21 cellular contexts compared by ENCODE assay signal in genomic region chr1:228017356-228018124, GRCh38. TPM values are rescaled to one million over a fixed set of nuclear protein-coding genes. Genes with fewer than 3 reads are reported as not detected.
DNase-seq lines count a peak whose midpoint lies in the region; ATAC-seq and TF ChIP-seq lines count a peak whose summit lies in the region.
"Had no signal": no experiment of that assay in that cellular context is flagged by ENCODE, and none has a peak within 500 bp of the region (broad histone marks: within the 10 kb centered on the region; RNA-seq: fewer than 3 reads in every experiment).

No MANE protein-coding gene starts in this region.

- intact Hi-C loops in lower lobe of right lung (cut with DNase I), result no loop called here
- intact Hi-C loops in sigmoid colon (cut with DNase I), result no loop called here

- no peak for TF ChIP-seq POLR2A in sigmoid colon (IDR thresholded peaks at IDR 0.05)

- peak; percentile 16 for DNase-seq in activated T-cell treated with anti-CD3 and anti-CD28 coated beads, Interleukin-2, amount 50 U/mL, for 24 hours
- DNase-seq in activated T-cell treated with anti-CD3 and anti-CD28 coated beads, Interleukin-2, amount 50 U/mL, for 72 hours, result no peak
- DNase-seq in RWPE1 (ENCODE audit: low spot score) (no peak), lower lobe of right lung (peak; percentile 36), sigmoid colon (peak; percentile 53), DMS 273 (lab: John Stamatoyannopoulos, UW; ENCODE audit: unreplicated experiment) (no peak), GM03348 (ENCODE audit: low spot score) (no peak), BE2C (no peak)
- DNase-seq: DMS79, Karpas-422, NCI-H1436, NCI-H1930, NCI-H345, NCI-H524 treated with DMSO at 0.1 percent for 48 hours, PC-3 had no signal

- 93 to 95% methylated on average over 16 of the region's 16 CpGs for WGBS in sigmoid colon, 2 donors

- H3K4me1 ChIP-seq in lower lobe of right lung (peaks cover 7% of the 10 kb centered on the region), sigmoid colon (no peaks in the 10 kb centered on the region), BE2C (peaks cover 10% of the 10 kb centered on the region; the same call in 1 of the 2 replicates)
- H3K4me1 ChIP-seq: HAP-1 had no signal

- H3K27ac Mint-ChIP-seq in activated T-cell treated with anti-CD3 and anti-CD28 coated beads, Interleukin-2, amount 50 U/mL, for 24 hours, result no peak overlapping the region
- H3K27ac Mint-ChIP-seq in activated T-cell treated with anti-CD3 and anti-CD28 coated beads, Interleukin-2, amount 50 U/mL, for 72 hours, result no peak overlapping the region

- H3K36me3 Mint-ChIP-seq in activated T-cell treated with anti-CD3 and anti-CD28 coated beads, Interleukin-2, amount 50 U/mL, for 24 hours (ENCODE audit: low read depth), result no peaks in the 10 kb centered on the region
- no peaks in the 10 kb centered on the region for H3K36me3 Mint-ChIP-seq in activated T-cell treated with anti-CD3 and anti-CD28 coated beads, Interleukin-2, amount 50 U/mL, for 72 hours (ENCODE audit: insufficient read depth in 2 of 2)
- H3K36me3 Mint-ChIP-seq: CD8-positive, alpha-beta memory T cell; IgD-negative memory B cell had no signal

- H3K27ac ChIP-seq in RWPE1 (peak overlapping the region; percentile 95; the same call in 1 of the 2 replicates), lower lobe of right lung (no peak overlapping the region), sigmoid colon (no peak overlapping the region)
- H3K27ac ChIP-seq: A549; BLaER1 treated with 17β-estradiol and CSF1 and Interleukin-3, amounts not matched to agents 10 nM and 100 nM had no signal

- H3K4me1 Mint-ChIP-seq in activated T-cell treated with anti-CD3 and anti-CD28 coated beads, Interleukin-2, amount 50 U/mL, for 24 hours (ENCODE audit: low read depth), result no peaks in the 10 kb centered on the region
- no peaks in the 10 kb centered on the region for H3K4me1 Mint-ChIP-seq in activated T-cell treated with anti-CD3 and anti-CD28 coated beads, Interleukin-2, amount 50 U/mL, for 72 hours (ENCODE audit: low read depth)
- H3K4me1 Mint-ChIP-seq: CD8-positive, alpha-beta memory T cell had no signal

- no peaks in the 10 kb centered on the region for H3K9me3 ChIP-seq in lower lobe of right lung
- H3K9me3 ChIP-seq in sigmoid colon, result no peaks in the 10 kb centered on the region
- H3K9me3 ChIP-seq in BE2C, result no peaks in the 10 kb centered on the region
- H3K9me3 ChIP-seq: A549; BLaER1 treated with 17β-estradiol and CSF1 and Interleukin-3, amounts not matched to agents 10 nM and 100 nM; HAP-1 had no signal

- TF ChIP-seq EP300 in sigmoid colon (IDR thresholded peaks at IDR 0.05), result no peak

- H3K4me3 ChIP-seq in lower lobe of right lung (no peak overlapping the region), sigmoid colon (no peak overlapping the region), BE2C (ENCODE audit: low read depth, low read length) (no peak overlapping the region)
- H3K4me3 ChIP-seq: A549; BLaER1 treated with 17β-estradiol and CSF1 and Interleukin-3, amounts not matched to agents 10 nM and 100 nM; HAP-1 had no signal

- CTCF ChIA-PET in RWPE1 (lab: Yijun Ruan, JAX), result no interaction called here

- no peak for ATAC-seq in activated T-cell treated with anti-CD3 and anti-CD28 coated beads, Interleukin-2, amount 50 U/mL, for 72 hours (replicated peaks in 1 of 2)
- no peak for ATAC-seq in lower lobe of right lung
- ATAC-seq: A549, PC-3 had no signal

- no peak overlapping the region for H3K4me3 Mint-ChIP-seq in activated T-cell treated with anti-CD3 and anti-CD28 coated beads, Interleukin-2, amount 50 U/mL, for 24 hours
- H3K4me3 Mint-ChIP-seq in activated T-cell treated with anti-CD3 and anti-CD28 coated beads, Interleukin-2, amount 50 U/mL, for 72 hours, result no peak overlapping the region
- H3K4me3 Mint-ChIP-seq: CD8-positive, alpha-beta memory T cell; IgD-negative memory B cell had no signal

- POLR2A ChIA-PET in RWPE1 (lab: Yijun Ruan, JAX; ENCODE audit: low non-redundant PET), result no interaction called here

- H3K27me3 ChIP-seq in lower lobe of right lung (ENCODE audit: low read depth) (peaks cover 7% of the 10 kb centered on the region), sigmoid colon (peaks cover 0 to 6% (median 0%) of the 10 kb centered on the region in 3 donors), BE2C (no peaks in the 10 kb centered on the region)
- H3K27me3 ChIP-seq: BLaER1 treated with 17β-estradiol and CSF1 and Interleukin-3, amounts not matched to agents 10 nM and 100 nM had no signal

- no peaks in the 10 kb centered on the region for H3K9me3 Mint-ChIP-seq in activated T-cell treated with anti-CD3 and anti-CD28 coated beads, Interleukin-2, amount 50 U/mL, for 24 hours
- no peaks in the 10 kb centered on the region for H3K9me3 Mint-ChIP-seq in activated T-cell treated with anti-CD3 and anti-CD28 coated beads, Interleukin-2, amount 50 U/mL, for 72 hours
- H3K9me3 Mint-ChIP-seq: CD8-positive, alpha-beta memory T cell; IgD-negative memory B cell had no signal

- TF ChIP-seq CTCF in RWPE1 (conservative IDR thresholded peaks at IDR 0.05; ENCODE audit: low read depth), result no peak
- TF ChIP-seq CTCF in lower lobe of right lung (IDR thresholded peaks at IDR 0.05), result no peak
- TF ChIP-seq CTCF in sigmoid colon (IDR thresholded peaks at IDR 0.05), result no peak
- no peak for TF ChIP-seq CTCF in BE2C (IDR thresholded peaks at IDR 0.05; ENCODE audit: low read depth, low read length)

- H3K27me3 Mint-ChIP-seq in activated T-cell treated with anti-CD3 and anti-CD28 coated beads, Interleukin-2, amount 50 U/mL, for 24 hours, result no peaks in the 10 kb centered on the region
- H3K27me3 Mint-ChIP-seq in activated T-cell treated with anti-CD3 and anti-CD28 coated beads, Interleukin-2, amount 50 U/mL, for 72 hours (ENCODE audit: low read depth), result no peaks in the 10 kb centered on the region

- H3K36me3 ChIP-seq in lower lobe of right lung, result no peaks in the 10 kb centered on the region
- no peaks in the 10 kb centered on the region for H3K36me3 ChIP-seq in sigmoid colon
- no peaks in the 10 kb centered on the region for H3K36me3 ChIP-seq in BE2C
- H3K36me3 ChIP-seq: BLaER1 treated with 17β-estradiol and CSF1 and Interleukin-3, amounts not matched to agents 10 nM and 100 nM; HAP-1 had no signal

RNA-seq across cellular contexts. Expression of gene WNT3A, which starts 10.7 kb away (rescaled TPM):
- not detected for total RNA-seq in activated T-cell treated with anti-CD3 and anti-CD28 coated beads, Interleukin-2, amount 50 U/mL, for 72 hours
- total RNA-seq in lower lobe of right lung (6.0 TPM), sigmoid colon (not detected)
- under 1 TPM in 1 of 3 donors, not detected in 2; 0.01 TPM for polyA plus RNA-seq in sigmoid colon
- not detected for polyA plus RNA-seq in BE2C (2012; ENCODE audit: insufficient read depth, insufficient read length, low read depth)
- total RNA-seq: CD8-positive, alpha-beta memory T cell; MCF 10A had no signal
- polyA plus RNA-seq: A549; CD8-positive, alpha-beta memory T cell; IgD-negative memory B cell had no signal

Comparison
In these comparisons a context has a peak if more than half of its experiments do, and no peak if none do; other contexts are left out.
1. DNase-seq: peak in activated T-cell treated with anti-CD3 and anti-CD28 coated beads, Interleukin-2, amount 50 U/mL, for 24 hours (single experiment), lower lobe of right lung (single experiment) and sigmoid colon (single experiment); none in activated T-cell treated with anti-CD3 and anti-CD28 coated beads, Interleukin-2, amount 50 U/mL, for 72 hours (0 of 2), RWPE1 (single experiment), DMS 273 (single experiment), GM03348 (single experiment) and BE2C (single experiment).